In the genomic region with DNA sequence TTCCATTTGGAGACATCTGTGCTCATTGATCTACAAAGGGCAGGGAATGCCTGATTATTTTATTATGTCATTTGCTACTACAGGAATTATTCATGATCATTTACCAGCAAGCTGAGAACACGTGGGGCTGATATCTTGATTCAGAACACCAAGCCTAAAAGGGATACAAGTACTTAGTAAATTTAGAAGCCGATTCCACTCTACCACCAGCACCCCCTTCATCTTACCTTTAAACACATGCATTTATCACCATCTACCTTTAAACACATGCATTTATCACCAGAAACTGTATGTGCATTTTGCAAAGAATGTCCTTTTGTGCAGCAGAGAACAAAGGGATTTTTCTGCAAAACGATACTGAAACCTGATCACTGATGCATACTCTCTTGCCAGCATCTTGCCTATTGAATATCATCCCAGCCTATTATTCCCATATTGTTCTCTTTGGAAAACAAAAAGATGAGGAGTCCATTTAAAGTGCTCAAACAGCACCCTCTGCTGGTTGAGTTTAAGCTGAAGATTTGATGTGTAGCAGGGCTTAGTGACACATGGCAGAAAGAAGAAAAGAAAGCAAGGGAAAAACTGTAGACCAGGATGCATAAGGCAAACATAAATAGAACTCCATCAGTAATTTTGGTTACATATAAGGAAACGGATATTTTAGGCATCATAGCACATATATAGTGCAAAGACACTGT, we compare ENCODE assay signal across 9 cellular contexts.
A peak's percentile ranks its signal among the peaks of the same experiment; 100 is the strongest.
DNase-seq lines count a peak whose midpoint lies in the region; ATAC-seq and TF ChIP-seq lines count a peak whose summit lies in the region.
"Had no signal": no experiment of that assay in that cellular context is flagged by ENCODE, and none has a peak within 500 bp of the region (broad histone marks: within the 10 kb centered on the region; RNA-seq: fewer than 3 reads in every experiment).

No MANE protein-coding gene starts in this region.

- ATAC-seq in GM21381 (IDR thresholded peaks at IDR 0.05; ENCODE audit: unreplicated experiment) (peak; percentile 87), HG03565 (IDR thresholded peaks at IDR 0.05; ENCODE audit: unreplicated experiment) (peak; percentile 78)
- peak; percentile 89 for ATAC-seq in activated CD8-positive, alpha-beta T cell treated with anti-CD3 and anti-CD28 coated beads for 36 hours

- TF ChIP-seq CTCF in activated CD8-positive, alpha-beta T cell treated with anti-CD3 and anti-CD28 coated beads for 36 hours (IDR thresholded peaks at IDR 0.05): peak; percentile 97
- TF ChIP-seq CTCF in neural cell (IDR thresholded peaks at IDR 0.05; ENCODE audit: poor library complexity, severe bottlenecking): peak; percentile 95

- no peaks in the 10 kb centered on the region for H3K9me3 ChIP-seq in neural cell (ENCODE audit: low read length)

- H4K20me1 ChIP-seq in neural cell (ENCODE audit: insufficient read depth): no peaks in the 10 kb centered on the region

- peaks cover 18% of the 10 kb centered on the region for H3K36me3 Mint-ChIP-seq in activated CD8-positive, alpha-beta T cell treated with anti-CD3 and anti-CD28 coated beads for 36 hours (ENCODE audit: low read depth)

- H3K4me3 ChIP-seq in neural cell (ENCODE audit: low read length): peak overlapping the region; percentile 50
- H3K4me3 ChIP-seq: skin epidermis had no signal

- H3K4me1 Mint-ChIP-seq in activated CD8-positive, alpha-beta T cell treated with anti-CD3 and anti-CD28 coated beads for 36 hours (ENCODE audit: low read depth): peaks cover 19% of the 10 kb centered on the region

- peak overlapping the region; percentile 44 for H3K4me2 ChIP-seq in neural cell (ENCODE audit: low read length)

- H3K4me3 Mint-ChIP-seq in activated CD8-positive, alpha-beta T cell treated with anti-CD3 and anti-CD28 coated beads for 36 hours: no peak overlapping the region

- in situ Hi-C loops in G401 (cut with HindIII; ENCODE audit: low sequenced_read_pairs): no loop called here

- H3K27me3 ChIP-seq in neural cell (ENCODE audit: insufficient read depth, low read depth, low read length): no peaks in the 10 kb centered on the region

- H3K9ac ChIP-seq in neural cell (ENCODE audit: low read length): peak overlapping the region; percentile 54

- no peak for TF ChIP-seq EP300 in neural cell (conservative IDR thresholded peaks at IDR 0.05; ENCODE audit: poor library complexity, severe bottlenecking)

- H3K27ac ChIP-seq in neural cell (ENCODE audit: low read length): peak overlapping the region; percentile 85

- H3K9me2 ChIP-seq in neural cell (ENCODE audit: insufficient read depth, low read length): no peaks in the 10 kb centered on the region

- TF ChIP-seq RAD21 in neural cell (conservative IDR thresholded peaks at IDR 0.05): peak; percentile 98

- no peak overlapping the region for H3K27ac Mint-ChIP-seq in activated CD8-positive, alpha-beta T cell treated with anti-CD3 and anti-CD28 coated beads for 36 hours

- H3K79me2 ChIP-seq in neural cell (replicated peaks; ENCODE audit: insufficient read depth, low read length): no peaks in the 10 kb centered on the region

- H3F3A ChIP-seq in neural cell (ENCODE audit: insufficient read depth, low read length, poor library complexity, severe bottlenecking): no peaks in the 10 kb centered on the region

- peak; percentile 96 for DNase-seq in G401 (ENCODE audit: low spot score)
- peak; percentile 95 for DNase-seq in NCI-H524 treated with DMSO at 0.1 percent for 48 hours (lab: John Stamatoyannopoulos, UW)
- DNase-seq in activated CD8-positive, alpha-beta T cell treated with anti-CD3 and anti-CD28 coated beads for 36 hours: peak; percentile 66
- DNase-seq in fibroblast of peridontal ligament (ENCODE audit: extremely low read depth): peak; percentile 98
- DNase-seq in GM19240 (ENCODE audit: insufficient read length, low spot score): no peak

- POLR2A ChIA-PET in activated CD8-positive, alpha-beta T cell treated with anti-CD3 and anti-CD28 coated beads for 36 hours (lab: Charles Lee): interaction anchor here (1.6 to 2.3 kb wide), 2 partner anchors 64 to 167 kb away, joined by 7 read pairs; no protein-coding TSS in a partner anchor

- peak overlapping the region; percentile 34 for H2AFZ ChIP-seq in neural cell (ENCODE audit: low read depth, low read length)

- H3K36me3 ChIP-seq in neural cell (ENCODE audit: insufficient read depth, low read length): no peaks in the 10 kb centered on the region

- peaks cover 15% of the 10 kb centered on the region for H3K9me3 Mint-ChIP-seq in activated CD8-positive, alpha-beta T cell treated with anti-CD3 and anti-CD28 coated beads for 36 hours

- intact Hi-C loops in activated CD8-positive, alpha-beta T cell treated with anti-CD3 and anti-CD28 coated beads for 36 hours (cut with micrococcal nuclease): loop anchor here (1.0 to 5.0 kb wide), 4 partner anchors 179 to 1188 kb away; no protein-coding TSS in a partner anchor

- no peaks in the 10 kb centered on the region for H3K27me3 Mint-ChIP-seq in activated CD8-positive, alpha-beta T cell treated with anti-CD3 and anti-CD28 coated beads for 36 hours

- CTCF ChIA-PET in activated CD8-positive, alpha-beta T cell treated with anti-CD3 and anti-CD28 coated beads for 36 hours (lab: Charles Lee): interaction anchor here (0.6 to 4.3 kb wide), 27 partner anchors 9 to 1188 kb away, joined by 3 to 62 read pairs (median 4); a partner anchor contains a TSS

TF ChIP-seq in neural cell, 6 proteins besides CTCF, POLR2A, EP300 and RAD21:
- TF ChIP-seq EZH2 (IDR thresholded peaks at IDR 0.05; ENCODE audit: borderline replicate concordance, insufficient read depth, low read length, poor library complexity, severe bottlenecking): no peak
- TF ChIP-seq, protein P1, sequence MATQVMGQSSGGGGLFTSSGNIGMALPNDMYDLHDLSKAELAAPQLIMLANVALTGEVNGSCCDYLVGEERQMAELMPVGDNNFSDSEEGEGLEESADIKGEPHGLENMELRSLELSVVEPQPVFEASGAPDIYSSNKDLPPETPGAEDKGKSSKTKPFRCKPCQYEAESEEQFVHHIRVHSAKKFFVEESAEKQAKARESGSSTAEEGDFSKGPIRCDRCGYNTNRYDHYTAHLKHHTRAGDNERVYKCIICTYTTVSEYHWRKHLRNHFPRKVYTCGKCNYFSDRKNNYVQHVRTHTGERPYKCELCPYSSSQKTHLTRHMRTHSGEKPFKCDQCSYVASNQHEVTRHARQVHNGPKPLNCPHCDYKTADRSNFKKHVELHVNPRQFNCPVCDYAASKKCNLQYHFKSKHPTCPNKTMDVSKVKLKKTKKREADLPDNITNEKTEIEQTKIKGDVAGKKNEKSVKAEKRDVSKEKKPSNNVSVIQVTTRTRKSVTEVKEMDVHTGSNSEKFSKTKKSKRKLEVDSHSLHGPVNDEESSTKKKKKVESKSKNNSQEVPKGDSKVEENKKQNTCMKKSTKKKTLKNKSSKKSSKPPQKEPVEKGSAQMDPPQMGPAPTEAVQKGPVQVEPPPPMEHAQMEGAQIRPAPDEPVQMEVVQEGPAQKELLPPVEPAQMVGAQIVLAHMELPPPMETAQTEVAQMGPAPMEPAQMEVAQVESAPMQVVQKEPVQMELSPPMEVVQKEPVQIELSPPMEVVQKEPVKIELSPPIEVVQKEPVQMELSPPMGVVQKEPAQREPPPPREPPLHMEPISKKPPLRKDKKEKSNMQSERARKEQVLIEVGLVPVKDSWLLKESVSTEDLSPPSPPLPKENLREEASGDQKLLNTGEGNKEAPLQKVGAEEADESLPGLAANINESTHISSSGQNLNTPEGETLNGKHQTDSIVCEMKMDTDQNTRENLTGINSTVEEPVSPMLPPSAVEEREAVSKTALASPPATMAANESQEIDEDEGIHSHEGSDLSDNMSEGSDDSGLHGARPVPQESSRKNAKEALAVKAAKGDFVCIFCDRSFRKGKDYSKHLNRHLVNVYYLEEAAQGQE (IDR thresholded peaks at IDR 0.05; ENCODE audit: borderline replicate concordance): peak; percentile 95
- peak; percentile 49 for TF ChIP-seq MXI1 (conservative IDR thresholded peaks at IDR 0.05; ENCODE audit: poor library complexity, severe bottlenecking)
- TF ChIP-seq POLR2AphosphoS5 (IDR thresholded peaks at IDR 0.05): no peak
- TF ChIP-seq SMC3 (conservative IDR thresholded peaks at IDR 0.05; ENCODE audit: poor library complexity): peak; percentile 99
- peak; percentile 7 for TF ChIP-seq TAF1 (IDR thresholded peaks at IDR 0.05; ENCODE audit: low read depth)
